ENCODE assay signal across 17 cellular contexts in genomic region chr17:39590180-39590579, GRCh38. TPM values are rescaled to one million over a fixed set of nuclear protein-coding genes. Genes with fewer than 3 reads are reported as not detected.
"Had no signal": no experiment of that assay in that cellular context is flagged by ENCODE, and none has a peak within 500 bp of the region (broad histone marks: within the 10 kb centered on the region; RNA-seq: fewer than 3 reads in every experiment).

No MANE protein-coding gene starts in this region.

RNA-seq across cellular contexts. Expression of gene NEUROD2, which starts 17.5 kb away (rescaled TPM):
- total RNA-seq: activated naive CD4-positive, alpha-beta T cell treated with anti-CD3 and anti-CD28 coated beads for 36 hours; activated naive CD4-positive, alpha-beta T cell treated with anti-CD3 and anti-CD28 coated beads, Interleukin-2, amount 50 U/mL, for 72 hours; activated naive CD8-positive, alpha-beta T cell treated with anti-CD3 and anti-CD28 coated beads for 36 hours; activated naive CD8-positive, alpha-beta T cell treated with anti-CD3 and anti-CD28 coated beads, Interleukin-2, amount 10 ng/mL, durations not matched to agents 7 days and 5 days; activated T-cell treated with anti-CD3 and anti-CD28 coated beads, Interleukin-2, amount 50 U/mL, for 4 hours; activated T-cell treated with anti-CD3 and anti-CD28 coated beads, Interleukin-2, amount 50 U/mL, for 72 hours; activated T-helper 1 cell treated with anti-CD3 and anti-CD28 coated beads, Interleukin-12 subunit alpha, Interleukin-12 subunit beta, Interleukin-2, Interleukin-4 antibody, amounts not matched to agents 30 ng/mL and 10 ng/mL and 1 ng/mL, durations not matched to agents 14 hours and 24 hours and 36 hours; activated T-helper 17 cell treated with anti-CD3 and anti-CD28 coated beads, Interleukin-2, amount 50 U/mL, for 72 hours; activated T-helper 2 cell treated with anti-CD3 and anti-CD28 coated beads, Interferon-gamma antibody, Interleukin-2, Interleukin-4, amounts not matched to agents 10 μg/mL and 5 μg/mL and 100 μg/mL, durations not matched to agents 14 hours and 24 hours and 36 hours; adrenal gland; aorta; ascending aorta; astrocyte; body of pancreas; breast epithelium; cardiac muscle cell; chondrocyte had no signal
- polyA plus RNA-seq: aorta, cardiac muscle cell had no signal

RNA-seq across cellular contexts. Expression of gene PPP1R1B, which starts 36.6 kb away (rescaled TPM):
- total RNA-seq: activated naive CD8-positive, alpha-beta T cell treated with anti-CD3 and anti-CD28 coated beads for 36 hours; activated naive CD8-positive, alpha-beta T cell treated with anti-CD3 and anti-CD28 coated beads, Interleukin-2, amount 10 ng/mL, durations not matched to agents 7 days and 5 days; activated T-cell treated with anti-CD3 and anti-CD28 coated beads, Interleukin-2, amount 50 U/mL, for 72 hours; activated T-helper 1 cell treated with anti-CD3 and anti-CD28 coated beads, Interleukin-12 subunit alpha, Interleukin-12 subunit beta, Interleukin-2, Interleukin-4 antibody, amounts not matched to agents 30 ng/mL and 10 ng/mL and 1 ng/mL, durations not matched to agents 14 hours and 24 hours and 36 hours; activated T-helper 17 cell treated with anti-CD3 and anti-CD28 coated beads, Interleukin-2, amount 50 U/mL, for 72 hours; activated T-helper 2 cell treated with anti-CD3 and anti-CD28 coated beads, Interferon-gamma antibody, Interleukin-2, Interleukin-4, amounts not matched to agents 10 μg/mL and 5 μg/mL and 100 μg/mL, durations not matched to agents 14 hours and 24 hours and 36 hours had no signal
